In genomic region chr7:24082826-24083225, GRCh38 we compare ENCODE assay signal across 31 cellular contexts.
"Had no signal": no experiment of that assay in that cellular context is flagged by ENCODE, and none has a peak within 500 bp of the region (broad histone marks: within the 10 kb centered on the region; RNA-seq: fewer than 3 reads in every experiment).

No MANE protein-coding gene starts in this region.

- H3K36me3 ChIP-seq: ascending aorta, cardiac muscle cell had no signal

- H3K27ac Mint-ChIP-seq: activated B cell treated with CpG ODN at 0.5 μM for 24 hours; activated CD4-positive, alpha-beta memory T cell treated with anti-CD3 and anti-CD28 coated beads for 36 hours; activated CD4-positive, alpha-beta T cell treated with anti-CD3 and anti-CD28 coated beads, Interleukin-2, amount 10 ng/mL, durations not matched to agents 24 days and 14 days; activated CD8-positive, alpha-beta T cell treated with anti-CD3 and anti-CD28 coated beads for 36 hours; activated naive CD4-positive, alpha-beta T cell treated with anti-CD3 and anti-CD28 coated beads, Interleukin-2, amount 10 ng/mL, durations not matched to agents 7 days and 5 days; activated naive CD4-positive, alpha-beta T cell treated with anti-CD3 and anti-CD28 coated beads, Interleukin-2, amount 50 U/mL, for 24 hours; activated naive CD8-positive, alpha-beta T cell; activated naive CD8-positive, alpha-beta T cell treated with anti-CD3 and anti-CD28 coated beads, Interleukin-2, amount 10 ng/mL, durations not matched to agents 7 days and 5 days; activated naive CD8-positive, alpha-beta T cell treated with anti-CD3 and anti-CD28 coated beads, Interleukin-2, amount 50 U/mL, for 24 hours; activated T-cell treated with anti-CD3 and anti-CD28 coated beads, Interleukin-2, amount 50 U/mL, for 24 hours; activated T-helper 2 cell treated with anti-CD3 and anti-CD28 coated beads, Interferon-gamma antibody, Interleukin-2, Interleukin-4, amounts not matched to agents 10 μg/mL and 5 μg/mL and 100 μg/mL, durations not matched to agents 14 hours and 24 hours and 36 hours; brain; T-cell; T-helper 17 cell had no signal

- H3K27ac ChIP-seq: ascending aorta, cardiac muscle cell, VCaP had no signal

- H3K4me1 ChIP-seq: ascending aorta had no signal

- DNase-seq: activated B cell treated with CpG ODN at 0.5 μM for 24 hours; activated CD4-positive, alpha-beta memory T cell treated with anti-CD3 and anti-CD28 coated beads for 36 hours; activated CD4-positive, alpha-beta T cell treated with anti-CD3 and anti-CD28 coated beads for 4 hours; activated CD4-positive, alpha-beta T cell treated with anti-CD3 and anti-CD28 coated beads, Interleukin-2, amount 10 ng/mL, durations not matched to agents 24 days and 14 days; activated CD4-positive, alpha-beta T cell treated with anti-CD3 and anti-CD28 coated beads, Interleukin-2, amount 50 U/mL, for 1 hour; activated CD4-positive, alpha-beta T cell treated with anti-CD3 and anti-CD28 coated beads, Interleukin-2, amount 50 U/mL, for 4 hours; activated CD4-positive, CD25-positive, alpha-beta regulatory T cell treated with anti-CD3 and anti-CD28 coated beads, Interleukin-2, amount 50 U/mL, for 72 hours; activated CD8-positive, alpha-beta memory T cell treated with anti-CD3 and anti-CD28 coated beads, Interleukin-2, amount 50 U/mL, for 48 hours; activated CD8-positive, alpha-beta T cell treated with anti-CD3 and anti-CD28 coated beads for 36 hours; activated effector memory CD4-positive, alpha-beta T cell treated with Interleukin-2 at 50 U/mL for 16 hours; activated gamma-delta T cell; activated naive CD4-positive, alpha-beta T cell treated with anti-CD3 and anti-CD28 coated beads, Interleukin-2, amount 10 ng/mL, durations not matched to agents 7 days and 5 days; activated naive CD4-positive, alpha-beta T cell treated with Interleukin-2 at 50 U/mL for 16 hours; activated naive CD8-positive, alpha-beta T cell treated with anti-CD3 and anti-CD28 coated beads, Interleukin-2, amount 10 ng/mL, durations not matched to agents 7 days and 5 days; activated naive CD8-positive, alpha-beta T cell treated with anti-CD3 and anti-CD28 coated beads, Interleukin-2, amount 50 U/mL, for 24 hours; activated T-cell treated with anti-CD3 and anti-CD28 coated beads, Interleukin-2, amount 50 U/mL, for 24 hours; activated T-cell treated with anti-CD3 and anti-CD28 coated beads, Interleukin-2, amount 50 U/mL, for 48 hours; amygdala; anterior cingulate cortex; caudate nucleus; cerebellar nuclear complex; T-cell; T-helper 17 cell had no signal

- H3K4me3 ChIP-seq: ascending aorta, cardiac muscle cell had no signal

- H3K4me3 Mint-ChIP-seq: activated B cell treated with CpG ODN at 0.5 μM for 24 hours; activated CD4-positive, alpha-beta memory T cell treated with anti-CD3 and anti-CD28 coated beads for 36 hours; activated CD4-positive, alpha-beta T cell treated with anti-CD3 and anti-CD28 coated beads, Interleukin-2, amount 10 ng/mL, durations not matched to agents 24 days and 14 days; activated CD8-positive, alpha-beta T cell treated with anti-CD3 and anti-CD28 coated beads for 36 hours; activated naive CD4-positive, alpha-beta T cell treated with anti-CD3 and anti-CD28 coated beads, Interleukin-2, amount 10 ng/mL, durations not matched to agents 7 days and 5 days; activated naive CD4-positive, alpha-beta T cell treated with anti-CD3 and anti-CD28 coated beads, Interleukin-2, amount 50 U/mL, for 24 hours; activated naive CD8-positive, alpha-beta T cell; activated naive CD8-positive, alpha-beta T cell treated with anti-CD3 and anti-CD28 coated beads, Interleukin-2, amount 10 ng/mL, durations not matched to agents 7 days and 5 days; activated naive CD8-positive, alpha-beta T cell treated with anti-CD3 and anti-CD28 coated beads, Interleukin-2, amount 50 U/mL, for 24 hours; activated T-cell treated with anti-CD3 and anti-CD28 coated beads, Interleukin-2, amount 50 U/mL, for 24 hours; brain; central memory CD8-positive, alpha-beta T cell; T-cell; T-helper 17 cell had no signal

- H3K27me3 ChIP-seq: ascending aorta, cardiac muscle cell had no signal

- H3K9me3 Mint-ChIP-seq: activated T-helper 2 cell treated with anti-CD3 and anti-CD28 coated beads, Interferon-gamma antibody, Interleukin-2, Interleukin-4, amounts not matched to agents 10 μg/mL and 5 μg/mL and 100 μg/mL, durations not matched to agents 14 hours and 24 hours and 36 hours had no signal

- H3K4me1 Mint-ChIP-seq: activated B cell treated with CpG ODN at 0.5 μM for 24 hours; activated CD4-positive, alpha-beta T cell treated with anti-CD3 and anti-CD28 coated beads, Interleukin-2, amount 10 ng/mL, durations not matched to agents 24 days and 14 days; activated naive CD4-positive, alpha-beta T cell treated with anti-CD3 and anti-CD28 coated beads, Interleukin-2, amount 10 ng/mL, durations not matched to agents 7 days and 5 days; activated naive CD4-positive, alpha-beta T cell treated with anti-CD3 and anti-CD28 coated beads, Interleukin-2, amount 50 U/mL, for 24 hours; activated naive CD8-positive, alpha-beta T cell treated with anti-CD3 and anti-CD28 coated beads, Interleukin-2, amount 10 ng/mL, durations not matched to agents 7 days and 5 days; activated naive CD8-positive, alpha-beta T cell treated with anti-CD3 and anti-CD28 coated beads, Interleukin-2, amount 50 U/mL, for 24 hours; brain; central memory CD8-positive, alpha-beta T cell; T-cell; T-helper 17 cell had no signal

- H3K27me3 Mint-ChIP-seq: activated B cell treated with CpG ODN at 0.5 μM for 24 hours; activated CD4-positive, alpha-beta memory T cell treated with anti-CD3 and anti-CD28 coated beads for 36 hours; activated CD4-positive, alpha-beta T cell treated with anti-CD3 and anti-CD28 coated beads, Interleukin-2, amount 10 ng/mL, durations not matched to agents 24 days and 14 days; activated CD8-positive, alpha-beta T cell treated with anti-CD3 and anti-CD28 coated beads for 36 hours; activated naive CD4-positive, alpha-beta T cell treated with anti-CD3 and anti-CD28 coated beads, Interleukin-2, amount 10 ng/mL, durations not matched to agents 7 days and 5 days; activated naive CD8-positive, alpha-beta T cell treated with anti-CD3 and anti-CD28 coated beads, Interleukin-2, amount 10 ng/mL, durations not matched to agents 7 days and 5 days; activated T-cell treated with anti-CD3 and anti-CD28 coated beads, Interleukin-2, amount 50 U/mL, for 24 hours; brain; central memory CD8-positive, alpha-beta T cell had no signal

- H3K36me3 Mint-ChIP-seq: activated naive CD4-positive, alpha-beta T cell treated with anti-CD3 and anti-CD28 coated beads, Interleukin-2, amount 10 ng/mL, durations not matched to agents 7 days and 5 days; activated naive CD4-positive, alpha-beta T cell treated with anti-CD3 and anti-CD28 coated beads, Interleukin-2, amount 50 U/mL, for 24 hours; activated naive CD8-positive, alpha-beta T cell treated with anti-CD3 and anti-CD28 coated beads, Interleukin-2, amount 10 ng/mL, durations not matched to agents 7 days and 5 days; brain; T-cell had no signal

- ATAC-seq: activated CD8-positive, alpha-beta T cell treated with anti-CD3 and anti-CD28 coated beads for 36 hours; activated naive CD8-positive, alpha-beta T cell treated with anti-CD3 and anti-CD28 coated beads, Interleukin-2, amount 50 U/mL, for 24 hours; T-cell; T-helper 17 cell had no signal
